Comparison of ENCODE assay signal across 1 cellular context in the genomic region with DNA sequence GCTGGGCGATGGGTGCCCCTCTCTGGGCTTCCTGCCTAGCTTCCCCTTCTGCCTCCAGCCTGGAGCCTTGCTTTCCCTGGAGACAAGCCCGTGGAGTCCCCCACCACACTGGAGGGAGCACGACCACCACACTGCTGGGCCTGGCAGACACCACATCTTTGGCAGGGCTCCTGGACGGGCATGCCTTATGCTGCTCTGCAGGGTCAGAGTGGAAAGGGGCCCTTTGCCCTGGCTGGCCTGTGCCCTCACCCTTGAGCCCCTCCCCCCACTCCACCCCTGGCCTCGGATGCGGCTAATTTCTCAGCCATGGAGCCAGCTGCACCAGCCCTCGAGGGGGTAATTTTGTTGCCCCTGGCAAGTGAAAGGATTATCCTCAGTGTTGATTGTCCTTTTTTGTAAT.
TF ChIP-seq lines count a peak whose summit lies in the region.

No MANE protein-coding gene starts in this region.

TF ChIP-seq in H1, 55 proteins besides CTCF, POLR2A, EP300 and RAD21 (continued from another document):
- TF ChIP-seq YY1 (IDR thresholded peaks at IDR 0.05; ENCODE audit: low read depth, low read length) (no peak), RFX5 (IDR thresholded peaks at IDR 0.05; ENCODE audit: borderline replicate concordance, low read depth, low read length) (no peak), SIRT6 (IDR thresholded peaks at IDR 0.05; ENCODE audit: low read length) (no peak), NRF1 (IDR thresholded peaks at IDR 0.05; ENCODE audit: low read depth, low read length) (no peak), CEBPB (IDR thresholded peaks at IDR 0.05; ENCODE audit: low read depth, low read length) (no peak), BACH1 (IDR thresholded peaks at IDR 0.05; ENCODE audit: low read length) (no peak), SIX5 (IDR thresholded peaks at IDR 0.05; ENCODE audit: low read depth, low read length) (no peak), PHF8 (conservative IDR thresholded peaks at IDR 0.05; ENCODE audit: low read depth, low read length) (no peak)
